In the genomic region with DNA sequence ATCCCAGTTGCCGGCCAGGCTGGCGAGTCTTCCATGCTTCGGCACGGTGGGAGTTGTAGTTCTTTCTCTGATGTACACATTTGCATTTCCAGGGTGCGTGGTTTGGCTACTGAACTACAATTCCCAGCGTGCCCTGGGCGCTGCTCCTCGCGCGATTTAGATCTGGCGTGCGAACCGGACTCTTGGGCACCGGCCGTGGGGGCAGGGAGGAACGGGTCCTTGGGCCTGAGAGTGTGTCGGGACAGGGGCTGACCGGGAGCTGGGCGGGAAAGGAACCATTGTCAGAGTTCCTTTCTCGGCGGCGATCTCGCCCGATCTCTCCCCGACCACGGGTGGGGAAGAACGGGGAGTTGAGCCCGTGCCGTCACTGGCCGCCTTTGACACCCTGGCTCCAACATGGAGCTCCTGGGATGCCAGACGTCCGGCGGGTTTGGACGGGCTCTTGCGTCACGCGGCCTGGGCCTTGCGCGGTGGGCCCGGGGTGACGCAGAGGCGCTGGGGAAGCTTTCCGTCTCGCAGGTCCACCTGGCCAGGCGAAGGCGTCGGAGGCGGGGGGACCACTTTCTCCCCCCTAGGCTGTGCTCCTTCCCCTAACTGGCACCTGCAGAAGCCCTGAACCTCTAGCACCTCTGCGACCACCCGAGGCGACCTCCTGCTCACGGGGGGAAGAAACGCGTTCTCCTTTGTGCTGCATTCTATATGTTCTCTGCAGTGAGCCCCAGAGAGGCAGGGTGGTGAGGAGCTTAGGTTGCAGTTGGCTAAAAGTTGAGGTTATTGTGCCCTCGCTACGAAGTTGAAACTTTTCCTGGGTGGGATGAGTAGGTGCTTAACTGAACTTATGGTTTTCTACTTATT, we compare ENCODE assay signal across 1 cellular context.
A peak's percentile ranks its signal among the peaks of the same experiment; 100 is the strongest.
TF ChIP-seq lines count a peak whose summit lies in the region.

No MANE protein-coding gene starts in this region.

TF ChIP-seq in SK-N-SH, 30 proteins besides CTCF, POLR2A, EP300 and RAD21 (continued from another document):
- TF ChIP-seq, protein P1, sequence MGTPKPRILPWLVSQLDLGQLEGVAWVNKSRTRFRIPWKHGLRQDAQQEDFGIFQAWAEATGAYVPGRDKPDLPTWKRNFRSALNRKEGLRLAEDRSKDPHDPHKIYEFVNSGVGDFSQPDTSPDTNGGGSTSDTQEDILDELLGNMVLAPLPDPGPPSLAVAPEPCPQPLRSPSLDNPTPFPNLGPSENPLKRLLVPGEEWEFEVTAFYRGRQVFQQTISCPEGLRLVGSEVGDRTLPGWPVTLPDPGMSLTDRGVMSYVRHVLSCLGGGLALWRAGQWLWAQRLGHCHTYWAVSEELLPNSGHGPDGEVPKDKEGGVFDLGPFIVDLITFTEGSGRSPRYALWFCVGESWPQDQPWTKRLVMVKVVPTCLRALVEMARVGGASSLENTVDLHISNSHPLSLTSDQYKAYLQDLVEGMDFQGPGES (IDR thresholded peaks at IDR 0.05; ENCODE audit: low read depth, low read length): no peak
- TF ChIP-seq MEF2A (IDR thresholded peaks at IDR 0.05; ENCODE audit: borderline replicate concordance, low read depth): no peak
- peak; percentile 91; the same call in 1 of the 2 replicates for TF ChIP-seq SIN3A (IDR thresholded peaks at IDR 0.05; ENCODE audit: borderline replicate concordance, low read depth, low read length)
- 0 out of 2 replicates have a peak, but pooled peaks have one; percentile 2 for TF ChIP-seq FOXJ3 (CRISPR knock-in tag; IDR thresholded peaks at IDR 0.05)
- TF ChIP-seq CHD2 (IDR thresholded peaks at IDR 0.05; ENCODE audit: low read length, partially characterized antibody): peak; percentile 100
- peak; percentile 65; the same call in 1 of the 2 replicates for TF ChIP-seq ELF1 (IDR thresholded peaks at IDR 0.05)
- TF ChIP-seq, protein P2, sequence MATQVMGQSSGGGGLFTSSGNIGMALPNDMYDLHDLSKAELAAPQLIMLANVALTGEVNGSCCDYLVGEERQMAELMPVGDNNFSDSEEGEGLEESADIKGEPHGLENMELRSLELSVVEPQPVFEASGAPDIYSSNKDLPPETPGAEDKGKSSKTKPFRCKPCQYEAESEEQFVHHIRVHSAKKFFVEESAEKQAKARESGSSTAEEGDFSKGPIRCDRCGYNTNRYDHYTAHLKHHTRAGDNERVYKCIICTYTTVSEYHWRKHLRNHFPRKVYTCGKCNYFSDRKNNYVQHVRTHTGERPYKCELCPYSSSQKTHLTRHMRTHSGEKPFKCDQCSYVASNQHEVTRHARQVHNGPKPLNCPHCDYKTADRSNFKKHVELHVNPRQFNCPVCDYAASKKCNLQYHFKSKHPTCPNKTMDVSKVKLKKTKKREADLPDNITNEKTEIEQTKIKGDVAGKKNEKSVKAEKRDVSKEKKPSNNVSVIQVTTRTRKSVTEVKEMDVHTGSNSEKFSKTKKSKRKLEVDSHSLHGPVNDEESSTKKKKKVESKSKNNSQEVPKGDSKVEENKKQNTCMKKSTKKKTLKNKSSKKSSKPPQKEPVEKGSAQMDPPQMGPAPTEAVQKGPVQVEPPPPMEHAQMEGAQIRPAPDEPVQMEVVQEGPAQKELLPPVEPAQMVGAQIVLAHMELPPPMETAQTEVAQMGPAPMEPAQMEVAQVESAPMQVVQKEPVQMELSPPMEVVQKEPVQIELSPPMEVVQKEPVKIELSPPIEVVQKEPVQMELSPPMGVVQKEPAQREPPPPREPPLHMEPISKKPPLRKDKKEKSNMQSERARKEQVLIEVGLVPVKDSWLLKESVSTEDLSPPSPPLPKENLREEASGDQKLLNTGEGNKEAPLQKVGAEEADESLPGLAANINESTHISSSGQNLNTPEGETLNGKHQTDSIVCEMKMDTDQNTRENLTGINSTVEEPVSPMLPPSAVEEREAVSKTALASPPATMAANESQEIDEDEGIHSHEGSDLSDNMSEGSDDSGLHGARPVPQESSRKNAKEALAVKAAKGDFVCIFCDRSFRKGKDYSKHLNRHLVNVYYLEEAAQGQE (IDR thresholded peaks at IDR 0.05; ENCODE audit: low read depth, low read length): no peak; the same call in 1 of the 2 replicates
- peak; percentile 45; the same call in 1 of the 2 replicates for TF ChIP-seq TAF1 (IDR thresholded peaks at IDR 0.05; ENCODE audit: borderline replicate concordance, low read depth, low read length)
- 0 out of 2 replicates have a peak, but pooled peaks have one; percentile 28 for TF ChIP-seq GABPA (IDR thresholded peaks at IDR 0.05; ENCODE audit: low read depth)
- no peak for TF ChIP-seq RXRA (IDR thresholded peaks at IDR 0.05; ENCODE audit: borderline replicate concordance, low read depth)
- TF ChIP-seq EZH2phosphoT487 (IDR thresholded peaks at IDR 0.05; ENCODE audit: borderline replicate concordance, low read depth): no peak
- TF ChIP-seq, protein P3, sequence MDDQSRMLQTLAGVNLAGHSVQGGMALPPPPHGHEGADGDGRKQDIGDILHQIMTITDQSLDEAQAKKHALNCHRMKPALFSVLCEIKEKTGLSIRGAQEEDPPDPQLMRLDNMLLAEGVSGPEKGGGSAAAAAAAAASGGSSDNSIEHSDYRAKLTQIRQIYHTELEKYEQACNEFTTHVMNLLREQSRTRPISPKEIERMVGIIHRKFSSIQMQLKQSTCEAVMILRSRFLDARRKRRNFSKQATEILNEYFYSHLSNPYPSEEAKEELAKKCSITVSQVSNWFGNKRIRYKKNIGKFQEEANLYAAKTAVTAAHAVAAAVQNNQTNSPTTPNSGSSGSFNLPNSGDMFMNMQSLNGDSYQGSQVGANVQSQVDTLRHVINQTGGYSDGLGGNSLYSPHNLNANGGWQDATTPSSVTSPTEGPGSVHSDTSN (IDR thresholded peaks at IDR 0.05): no peak
- TF ChIP-seq FOXM1 (IDR thresholded peaks at IDR 0.05; ENCODE audit: low read depth): peak; percentile 5; the same call in 1 of the 2 replicates
- peak; percentile 84 for TF ChIP-seq MXI1 (IDR thresholded peaks at IDR 0.05; ENCODE audit: low read depth, low read length)
